In genomic region chr16:11797166-11797956, GRCh38 we compare ENCODE assay signal across 1 cellular context.
A peak's percentile ranks its signal among the peaks of the same experiment; 100 is the strongest.
TF ChIP-seq lines count a peak whose summit lies in the region.

Gene ZC3H7A (minus strand): TSS chr16:11797258. CDS start chr16:11782354, 14,904 bp downstream.

TF ChIP-seq in K562, 482 proteins besides CTCF, POLR2A, EP300 and RAD21 (continued from another document and continues in another):
- no peak for TF ChIP-seq ZBTB5 (IDR thresholded peaks at IDR 0.05)
- no peak for TF ChIP-seq PURB (CRISPR knock-in tag; IDR thresholded peaks at IDR 0.05; ENCODE audit: low read depth)
- no peak for TF ChIP-seq NELFE (IDR thresholded peaks at IDR 0.05; ENCODE audit: insufficient read depth, insufficient read length)
- TF ChIP-seq ZNF184 (CRISPR knock-in tag; IDR thresholded peaks at IDR 0.05), result no peak
- no peak for TF ChIP-seq ZBTB34 (CRISPR knock-in tag; IDR thresholded peaks at IDR 0.05)
- TF ChIP-seq RBM34 (IDR thresholded peaks at IDR 0.05; ENCODE audit: borderline replicate concordance, insufficient read depth, low read length), result no peak
- peak; percentile 91 for TF ChIP-seq RB1 (IDR thresholded peaks at IDR 0.05; ENCODE audit: low read depth)
- no peak for TF ChIP-seq FUS (optimal IDR thresholded peaks at IDR 0.05; ENCODE audit: low read depth, low read length)
- TF ChIP-seq NR1H2 (CRISPR knock-in tag; IDR thresholded peaks at IDR 0.05), result no peak; the same call in 1 of the 2 replicates
- TF ChIP-seq ARNT (IDR thresholded peaks at IDR 0.05), result no peak
- TF ChIP-seq KHSRP (IDR thresholded peaks at IDR 0.05), result no peak
- peak; percentile 32 to 60; a peak in 1 of 4 replicates for TF ChIP-seq MLLT1 (IDR thresholded peaks at IDR 0.05)
- TF ChIP-seq MEF2D (tag; conservative IDR thresholded peaks at IDR 0.05; ENCODE audit: low read depth), result no peak
- TF ChIP-seq REST (CRISPR knock-in tag; IDR thresholded peaks at IDR 0.05; ENCODE audit: low read depth), result no peak
- TF ChIP-seq THRAP3 (IDR thresholded peaks at IDR 0.05; ENCODE audit: borderline replicate concordance), result no peak
- TF ChIP-seq ZNF224 (CRISPR knock-in tag; IDR thresholded peaks at IDR 0.05), result no peak
- no peak for TF ChIP-seq AFF4 (CRISPR knock-in tag; IDR thresholded peaks at IDR 0.05)
- TF ChIP-seq POLR2G (IDR thresholded peaks at IDR 0.05; ENCODE audit: low read depth, low read length), result peak; percentile 96
- TF ChIP-seq TAF15 (IDR thresholded peaks at IDR 0.05; ENCODE audit: low read depth, low read length), result no peak
- TF ChIP-seq NCOA4 (IDR thresholded peaks at IDR 0.05; ENCODE audit: partially characterized antibody), result no peak
- no peak for TF ChIP-seq HOMEZ (CRISPR knock-in tag; IDR thresholded peaks at IDR 0.05)
- TF ChIP-seq RFX1 (IDR thresholded peaks at IDR 0.05), result no peak
- no peak for TF ChIP-seq DEAF1 (CRISPR knock-in tag; IDR thresholded peaks at IDR 0.05)
- TF ChIP-seq SETDB1 (IDR thresholded peaks at IDR 0.05; ENCODE audit: low read length), result no peak
- 0 out of 2 replicates have a peak, but pooled peaks have one; percentile 14 for TF ChIP-seq BHLHE40 (IDR thresholded peaks at IDR 0.05; ENCODE audit: low read length)
- no peak for TF ChIP-seq ETV6 (IDR thresholded peaks at IDR 0.05; ENCODE audit: borderline replicate concordance in 1 of 2, low read depth in 2 of 2, low read length in 1 of 2)
- no peak for TF ChIP-seq ETV6 (CRISPR knock-in tag; IDR thresholded peaks at IDR 0.05; ENCODE audit: borderline replicate concordance)
- TF ChIP-seq E2F5 (CRISPR knock-in tag; IDR thresholded peaks at IDR 0.05), result no peak
- peak; percentile 64; the same call in 1 of the 2 replicates for TF ChIP-seq MBD2 (IDR thresholded peaks at IDR 0.05; ENCODE audit: borderline replicate concordance, low read depth)
- no peak for TF ChIP-seq HINFP (tag; conservative IDR thresholded peaks at IDR 0.05; ENCODE audit: low read depth)
- no peak for TF ChIP-seq ZFP1 (CRISPR knock-in tag; IDR thresholded peaks at IDR 0.05)
- no peak for TF ChIP-seq MTA2 (IDR thresholded peaks at IDR 0.05; ENCODE audit: low read depth)
- TF ChIP-seq CCAR2 (IDR thresholded peaks at IDR 0.05; ENCODE audit: low read depth, low read length), result no peak
- TF ChIP-seq ZNF23 (CRISPR knock-in tag; IDR thresholded peaks at IDR 0.05), result no peak
- TF ChIP-seq EWSR1 (IDR thresholded peaks at IDR 0.05; ENCODE audit: borderline replicate concordance, low read depth, partially characterized antibody), result no peak
- TF ChIP-seq HES1 (IDR thresholded peaks at IDR 0.05; ENCODE audit: low read depth), result no peak
